ENCODE assay signal across 14 cellular contexts in the genomic region with DNA sequence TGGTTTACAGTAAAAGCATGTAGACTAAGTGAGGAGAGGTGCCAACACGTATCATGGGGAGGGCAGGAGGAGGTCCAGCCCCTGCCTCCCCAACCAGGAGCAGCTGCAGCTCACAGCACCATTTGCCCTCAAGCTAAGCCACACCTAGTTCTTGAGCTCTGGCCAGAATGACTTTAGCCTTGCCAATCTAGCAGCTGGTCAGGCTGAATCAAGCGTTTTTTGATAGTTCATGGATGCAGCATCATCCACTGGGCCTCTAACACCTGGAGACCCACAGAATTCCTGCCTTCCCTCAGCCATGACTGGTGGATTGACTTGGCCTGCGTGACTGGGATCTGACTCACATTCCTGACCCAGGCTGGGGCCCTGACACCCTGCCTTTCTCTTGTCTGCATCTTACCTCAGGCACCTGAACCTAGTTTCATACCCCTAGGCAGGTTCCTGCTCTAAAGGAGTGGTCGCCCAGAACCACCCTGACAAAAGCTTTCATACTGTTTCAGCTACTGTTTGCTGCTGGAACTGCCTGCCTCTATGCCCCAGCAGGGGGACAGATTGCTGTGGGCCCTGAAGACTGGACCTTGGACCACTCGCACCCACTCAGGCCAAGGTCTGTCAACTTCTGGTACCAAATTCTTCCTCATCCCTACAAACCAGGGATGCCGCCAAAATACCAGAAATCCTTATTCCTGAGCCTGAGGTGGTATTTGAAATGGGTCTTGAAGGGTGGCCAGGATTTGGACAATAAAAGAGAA.
DNase-seq lines count a peak whose midpoint lies in the region; ATAC-seq and TF ChIP-seq lines count a peak whose summit lies in the region.
"Had no signal": no experiment of that assay in that cellular context is flagged by ENCODE, and none has a peak within 500 bp of the region (broad histone marks: within the 10 kb centered on the region; RNA-seq: fewer than 3 reads in every experiment).

No MANE protein-coding gene starts in this region.

- no peak overlapping the region for H3K4me3 Mint-ChIP-seq in activated CD8-positive, alpha-beta memory T cell treated with anti-CD3 and anti-CD28 coated beads, Interleukin-2, amount 10 ng/mL, durations not matched to agents 7 days and 5 days
- H3K4me3 Mint-ChIP-seq: activated CD4-positive, alpha-beta memory T cell treated with anti-CD3 and anti-CD28 coated beads, Interleukin-2, amount 10 ng/mL, durations not matched to agents 7 days and 5 days had no signal

- peak overlapping the region in 6 of 11 experiments; percentile 13 to 67 (median 50); a peak in 8 of 22 replicates for H3K4me2 ChIP-seq in BLaER1 treated with 17β-estradiol and CSF1 and Interleukin-3, amounts not matched to agents 10 nM and 100 nM

- peak; percentile 41 for DNase-seq in HS-5 (ENCODE audit: low read depth)
- DNase-seq in RWPE1 (ENCODE audit: low spot score) = peak; percentile 98
- DNase-seq in left lobe of liver (ENCODE audit: low spot score) = no peak
- DNase-seq in activated CD8-positive, alpha-beta memory T cell treated with anti-CD3 and anti-CD28 coated beads, Interleukin-2, amount 10 ng/mL, durations not matched to agents 7 days and 5 days = no peak
- no peak for DNase-seq in NCI-H1105 treated with DMSO at 0.1 percent for 48 hours (lab: John Stamatoyannopoulos, UW)
- DNase-seq: activated CD4-positive, alpha-beta memory T cell treated with anti-CD3 and anti-CD28 coated beads, Interleukin-2, amount 10 ng/mL, durations not matched to agents 7 days and 5 days; dorsolateral prefrontal cortex; hippocampal formation; naive B cell had no signal

- no peaks in the 10 kb centered on the region for H3K36me3 Mint-ChIP-seq in activated CD8-positive, alpha-beta memory T cell treated with anti-CD3 and anti-CD28 coated beads, Interleukin-2, amount 10 ng/mL, durations not matched to agents 7 days and 5 days
- H3K36me3 Mint-ChIP-seq: activated naive CD4-positive, alpha-beta T cell treated with anti-CD3 and anti-CD28 coated beads, Interleukin-2, amount 50 U/mL, for 72 hours; naive B cell had no signal

- no peaks in the 10 kb centered on the region for H3K36me3 ChIP-seq in BLaER1 treated with 17β-estradiol and CSF1 and Interleukin-3, amounts not matched to agents 10 nM and 100 nM

- H4K20me1 ChIP-seq in BLaER1 treated with 17β-estradiol and CSF1 and Interleukin-3, amounts not matched to agents 10 nM and 100 nM = no peaks in the 10 kb centered on the region

- H3K4me1 ChIP-seq in BLaER1 treated with 17β-estradiol and CSF1 and Interleukin-3, amounts not matched to agents 10 nM and 100 nM = peaks cover 0 to 22% (median 13%) of the 10 kb centered on the region in 10 experiments; a peak in 11 of 20 replicates

- H3K9me3 Mint-ChIP-seq in activated CD8-positive, alpha-beta memory T cell treated with anti-CD3 and anti-CD28 coated beads, Interleukin-2, amount 10 ng/mL, durations not matched to agents 7 days and 5 days (ENCODE audit: low read depth) = no peaks in the 10 kb centered on the region
- H3K9me3 Mint-ChIP-seq: activated CD4-positive, alpha-beta memory T cell treated with anti-CD3 and anti-CD28 coated beads, Interleukin-2, amount 10 ng/mL, durations not matched to agents 7 days and 5 days; activated naive CD4-positive, alpha-beta T cell treated with anti-CD3 and anti-CD28 coated beads, Interleukin-2, amount 50 U/mL, for 72 hours; naive B cell had no signal

- H3K27ac ChIP-seq in BLaER1 treated with 17β-estradiol and CSF1 and Interleukin-3, amounts not matched to agents 10 nM and 100 nM = no peak overlapping the region
- H3K27ac ChIP-seq in RWPE1 = peak overlapping the region; percentile 89
- H3K27ac ChIP-seq: C4-2B, dorsolateral prefrontal cortex had no signal

- peak; percentile 74 for ATAC-seq in left lobe of liver
- ATAC-seq in HG03521 (IDR thresholded peaks at IDR 0.05; ENCODE audit: unreplicated experiment) = no peak
- no peak for ATAC-seq in GM18907 (IDR thresholded peaks at IDR 0.05; ENCODE audit: unreplicated experiment)
- ATAC-seq in activated CD8-positive, alpha-beta memory T cell treated with anti-CD3 and anti-CD28 coated beads, Interleukin-2, amount 10 ng/mL, durations not matched to agents 7 days and 5 days = no peak
- ATAC-seq: activated naive CD4-positive, alpha-beta T cell treated with anti-CD3 and anti-CD28 coated beads, Interleukin-2, amount 50 U/mL, for 72 hours had no signal

- no peak overlapping the region for H3K9ac ChIP-seq in BLaER1 treated with 17β-estradiol and CSF1 and Interleukin-3, amounts not matched to agents 10 nM and 100 nM

- no peaks in the 10 kb centered on the region for H3K4me1 Mint-ChIP-seq in activated CD8-positive, alpha-beta memory T cell treated with anti-CD3 and anti-CD28 coated beads, Interleukin-2, amount 10 ng/mL, durations not matched to agents 7 days and 5 days
- H3K4me1 Mint-ChIP-seq: activated CD4-positive, alpha-beta memory T cell treated with anti-CD3 and anti-CD28 coated beads, Interleukin-2, amount 10 ng/mL, durations not matched to agents 7 days and 5 days had no signal

- POLR2A ChIA-PET in RWPE1 (lab: Yijun Ruan, JAX; ENCODE audit: low non-redundant PET) = no interaction called here

- H3K9me3 ChIP-seq in BLaER1 treated with 17β-estradiol and CSF1 and Interleukin-3, amounts not matched to agents 10 nM and 100 nM (replicated peaks in 1 of 11) = peaks cover 0 to 20% (median 0%) of the 10 kb centered on the region in 11 experiments; a peak in 4 of 22 replicates

- CTCF ChIA-PET in RWPE1 (lab: Yijun Ruan, JAX) = interaction anchor here (0.6 kb wide), 1 partner anchor 243 kb away, joined by 3 read pairs; no protein-coding TSS in a partner anchor
- CTCF ChIA-PET in activated CD8-positive, alpha-beta memory T cell treated with anti-CD3 and anti-CD28 coated beads, Interleukin-2, amount 10 ng/mL, durations not matched to agents 7 days and 5 days (lab: Charles Lee) = interaction anchor here (1.3 kb wide), 1 partner anchor 246 kb away, joined by 3 read pairs; no protein-coding TSS in a partner anchor

- H3K27me3 ChIP-seq in BLaER1 treated with 17β-estradiol and CSF1 and Interleukin-3, amounts not matched to agents 10 nM and 100 nM = no peaks in the 10 kb centered on the region

- no peak for TF ChIP-seq CTCF in RWPE1 (conservative IDR thresholded peaks at IDR 0.05; ENCODE audit: low read depth)

- peaks cover 21% of the 10 kb centered on the region for H3K27me3 Mint-ChIP-seq in activated CD8-positive, alpha-beta memory T cell treated with anti-CD3 and anti-CD28 coated beads, Interleukin-2, amount 10 ng/mL, durations not matched to agents 7 days and 5 days
- H3K27me3 Mint-ChIP-seq: naive B cell had no signal

- no peak overlapping the region for H3K4me3 ChIP-seq in BLaER1 treated with 17β-estradiol and CSF1 and Interleukin-3, amounts not matched to agents 10 nM and 100 nM
- H3K4me3 ChIP-seq: dorsolateral prefrontal cortex had no signal

- no peak overlapping the region for H3K27ac Mint-ChIP-seq in activated CD8-positive, alpha-beta memory T cell treated with anti-CD3 and anti-CD28 coated beads, Interleukin-2, amount 10 ng/mL, durations not matched to agents 7 days and 5 days
- H3K27ac Mint-ChIP-seq: activated CD4-positive, alpha-beta memory T cell treated with anti-CD3 and anti-CD28 coated beads, Interleukin-2, amount 10 ng/mL, durations not matched to agents 7 days and 5 days; activated naive CD4-positive, alpha-beta T cell treated with anti-CD3 and anti-CD28 coated beads, Interleukin-2, amount 50 U/mL, for 72 hours had no signal

Comparison
In these comparisons a context has a peak if more than half of its experiments do, and no peak if none do; other contexts are left out.
1. DNase-seq: peak in HS-5 (single experiment) and RWPE1 (single experiment); none in left lobe of liver (single experiment), activated CD8-positive, alpha-beta memory T cell treated with anti-CD3 and anti-CD28 coated beads, Interleukin-2, amount 10 ng/mL, durations not matched to agents 7 days and 5 days (single experiment) and NCI-H1105 treated with DMSO at 0.1 percent for 48 hours (single experiment).